1 cellular context compared by ENCODE assay signal in the genomic region with DNA sequence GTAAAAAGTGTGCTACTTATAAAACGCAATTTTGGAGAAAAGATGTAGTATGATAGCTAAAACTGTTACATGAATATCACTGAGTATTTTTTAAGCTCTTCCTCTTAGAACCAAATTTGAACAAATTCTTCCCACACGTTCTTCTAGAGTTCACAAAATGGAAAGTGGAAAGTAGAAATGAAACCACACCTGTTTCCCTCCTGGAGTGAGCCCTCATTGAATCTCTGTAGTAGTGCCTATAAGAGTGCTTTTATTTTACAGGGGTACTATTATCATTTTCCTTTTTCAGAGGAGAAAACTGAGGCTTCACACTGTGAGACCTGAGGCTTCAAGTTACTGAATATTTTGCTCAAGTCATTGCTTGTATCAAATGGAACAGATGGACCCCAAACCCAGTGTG.
TF ChIP-seq lines count a peak whose summit lies in the region.

No MANE protein-coding gene starts in this region.

TF ChIP-seq in GM12878, 131 proteins besides CTCF, POLR2A, EP300 and RAD21 (continued from another document):
- TF ChIP-seq, protein P1, sequence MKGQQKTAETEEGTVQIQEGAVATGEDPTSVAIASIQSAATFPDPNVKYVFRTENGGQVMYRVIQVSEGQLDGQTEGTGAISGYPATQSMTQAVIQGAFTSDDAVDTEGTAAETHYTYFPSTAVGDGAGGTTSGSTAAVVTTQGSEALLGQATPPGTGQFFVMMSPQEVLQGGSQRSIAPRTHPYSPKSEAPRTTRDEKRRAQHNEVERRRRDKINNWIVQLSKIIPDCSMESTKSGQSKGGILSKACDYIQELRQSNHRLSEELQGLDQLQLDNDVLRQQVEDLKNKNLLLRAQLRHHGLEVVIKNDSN (IDR thresholded peaks at IDR 0.05; ENCODE audit: borderline replicate concordance, extremely low read length, insufficient read depth, low read depth, low read length), result no peak
- TF ChIP-seq E4F1 (IDR thresholded peaks at IDR 0.05; ENCODE audit: borderline replicate concordance, partially characterized antibody) (no peak), RELB (IDR thresholded peaks at IDR 0.05; ENCODE audit: low read depth) (no peak), SREBF2 (IDR thresholded peaks at IDR 0.05; ENCODE audit: low read length) (no peak), CHD4 (IDR thresholded peaks at IDR 0.05) (no peak)
